In the genomic region with DNA sequence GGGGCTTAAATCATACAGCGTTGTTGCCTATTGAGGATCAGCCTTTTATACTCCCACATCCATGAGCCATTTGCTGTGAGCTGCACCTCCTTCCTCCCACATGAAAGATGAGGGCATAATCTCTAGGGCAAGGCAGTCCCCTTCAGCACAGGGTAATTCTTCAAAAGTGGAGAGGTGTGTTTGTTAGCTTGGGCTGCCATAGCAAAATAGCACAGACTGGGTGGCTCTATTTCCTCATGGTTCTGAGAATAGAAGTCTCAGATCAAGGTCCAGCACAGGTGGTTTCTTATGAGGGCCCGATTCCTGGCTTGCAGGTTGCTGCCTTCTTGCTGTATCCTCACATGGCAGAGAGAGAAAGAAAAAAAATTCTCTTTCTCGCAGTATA, we compare ENCODE assay signal across 1 cellular context.
TF ChIP-seq lines count a peak whose summit lies in the region.

No MANE protein-coding gene starts in this region.

TF ChIP-seq in WTC11, 78 proteins besides CTCF, POLR2A, EP300 and RAD21 (continued from another document):
- TF ChIP-seq, protein P1, sequence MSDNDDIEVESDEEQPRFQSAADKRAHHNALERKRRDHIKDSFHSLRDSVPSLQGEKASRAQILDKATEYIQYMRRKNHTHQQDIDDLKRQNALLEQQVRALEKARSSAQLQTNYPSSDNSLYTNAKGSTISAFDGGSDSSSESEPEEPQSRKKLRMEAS (CRISPR knock-in tag; IDR thresholded peaks at IDR 0.05): no peak
- TF ChIP-seq ETV6 (CRISPR knock-in tag; IDR thresholded peaks at IDR 0.05) (no peak), NR2C2 (CRISPR knock-in tag; IDR thresholded peaks at IDR 0.05) (no peak)
